Comparison of ENCODE assay signal across 11 cellular contexts in the genomic region with DNA sequence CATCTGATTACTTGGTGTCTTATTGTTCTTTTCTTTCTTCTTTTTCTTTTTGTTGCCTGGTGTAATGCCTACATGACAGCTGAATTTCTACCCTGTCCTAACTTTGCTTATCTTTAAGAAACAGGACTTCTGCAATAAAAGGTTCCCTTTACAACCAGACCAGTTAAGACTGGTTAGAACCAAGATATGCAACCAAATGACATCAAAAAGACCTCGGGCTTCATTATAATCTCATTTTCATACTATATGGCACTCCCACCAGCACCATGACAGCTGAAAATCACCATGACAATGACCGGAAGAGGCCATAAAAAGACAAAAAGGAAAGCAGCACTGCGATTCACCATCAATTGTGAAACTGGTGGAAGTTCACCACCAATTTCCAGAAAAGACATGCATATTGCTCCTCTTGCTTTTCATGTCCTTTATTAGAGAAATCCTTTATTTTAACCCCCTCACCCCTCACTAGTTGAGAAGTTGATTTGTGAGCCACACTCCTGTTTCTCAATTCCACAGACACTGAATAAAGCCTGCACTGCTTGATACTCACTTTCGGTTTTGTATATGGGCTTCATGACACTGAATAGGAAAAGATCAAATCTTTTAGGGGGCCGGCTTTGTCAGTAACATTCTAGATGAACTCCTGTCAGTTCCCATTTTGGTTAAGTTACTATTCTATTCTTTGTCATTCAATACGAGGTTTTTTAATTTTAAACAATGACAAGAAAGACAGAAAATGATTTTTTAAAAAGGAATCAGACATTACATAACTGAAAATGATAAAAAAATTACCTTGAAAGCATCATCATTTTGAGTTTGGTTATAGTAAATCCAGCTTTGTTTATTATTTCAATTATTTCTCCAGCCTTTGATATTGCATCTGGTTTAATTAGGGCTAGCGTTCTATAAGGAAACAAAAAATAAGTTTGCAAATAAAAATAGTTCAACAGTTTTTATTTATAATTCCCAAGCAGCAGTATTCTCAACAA. TPM values are rescaled to one million over a fixed set of nuclear protein-coding genes. Genes with fewer than 3 reads are reported as not detected.
DNase-seq lines count a peak whose midpoint lies in the region; ATAC-seq and TF ChIP-seq lines count a peak whose summit lies in the region.
"Had no signal": no experiment of that assay in that cellular context is flagged by ENCODE, and none has a peak within 500 bp of the region (broad histone marks: within the 10 kb centered on the region; RNA-seq: fewer than 3 reads in every experiment).

No MANE protein-coding gene starts in this region.

- H3K9me3 Mint-ChIP-seq in CD4-positive, CD25-positive, alpha-beta regulatory T cell = peaks cover 0 to 6% (median 0%) of the 10 kb centered on the region in 7 donors
- H3K9me3 Mint-ChIP-seq in dendritic cell treated with granulocyte-macrophage colony-stimulating factor and Interleukin-4, amounts not matched to agents 40 ng/mL and 50 ng/mL, for 4 days = no peaks in the 10 kb centered on the region
- H3K9me3 Mint-ChIP-seq in chondrocyte (ENCODE audit: low read depth) = peaks cover 5% of the 10 kb centered on the region
- no peaks in the 10 kb centered on the region for H3K9me3 Mint-ChIP-seq in Caco-2 (ENCODE audit: unreplicated experiment)

- no peaks in the 10 kb centered on the region for H3K9me3 ChIP-seq in CD4-positive, CD25-positive, alpha-beta regulatory T cell (ENCODE audit: control insufficient read depth in 2 of 2, low read length in 2 of 2)
- no peaks in the 10 kb centered on the region for H3K9me3 ChIP-seq in Caco-2
- H3K9me3 ChIP-seq: body of pancreas, tibial artery had no signal

- no TSS peak for BruUV-seq in Caco-2 (replicated peaks; lab: Mats Ljungman, UMichigan)

- peaks cover 3% of the 10 kb centered on the region for H3K36me3 ChIP-seq in CD4-positive, CD25-positive, alpha-beta regulatory T cell (ENCODE audit: control insufficient read depth, insufficient read depth, low read length)
- no peaks in the 10 kb centered on the region for H3K36me3 ChIP-seq in Caco-2 (ENCODE audit: control insufficient read depth, insufficient read depth, low read length)

- TF ChIP-seq CTCF in chondrocyte (IDR thresholded peaks at IDR 0.05) = no peak
- TF ChIP-seq CTCF in Caco-2 (IDR thresholded peaks at IDR 0.05; ENCODE audit: insufficient read depth in 1 of 2, low read depth in 1 of 2, low read length in 1 of 2, severe bottlenecking in 1 of 2, unreplicated experiment in 1 of 2) = no peak

- H3K36me3 Mint-ChIP-seq in CD4-positive, CD25-positive, alpha-beta regulatory T cell = peaks cover 38% of the 10 kb centered on the region
- H3K36me3 Mint-ChIP-seq in dendritic cell treated with granulocyte-macrophage colony-stimulating factor and Interleukin-4, amounts not matched to agents 40 ng/mL and 50 ng/mL, for 4 days (ENCODE audit: low read depth) = no peaks in the 10 kb centered on the region
- H3K36me3 Mint-ChIP-seq in chondrocyte (ENCODE audit: low read depth) (no peaks in the 10 kb centered on the region), Caco-2 (ENCODE audit: insufficient read depth, unreplicated experiment) (no peaks in the 10 kb centered on the region)

- peak overlapping the region; percentile 53 for H3K4me3 ChIP-seq in CD4-positive, CD25-positive, alpha-beta regulatory T cell (ENCODE audit: low read depth, low read length)
- no peak overlapping the region for H3K4me3 ChIP-seq in Caco-2 (ENCODE audit: low read depth, low read length)
- H3K4me3 ChIP-seq: body of pancreas, tibial artery had no signal

- intact Hi-C loops in dendritic cell treated with granulocyte-macrophage colony-stimulating factor and Interleukin-4, amounts not matched to agents 40 ng/mL and 50 ng/mL, for 4 days (cut with micrococcal nuclease) = no loop called here
- intact Hi-C loops in Caco-2 (cut with micrococcal nuclease; ENCODE audit: unreplicated experiment) = no loop called here

- H3K4me3 Mint-ChIP-seq in CD4-positive, CD25-positive, alpha-beta regulatory T cell = peak overlapping the region in 3 of 4 donors; percentile 41 to 55 (median 44)
- H3K4me3 Mint-ChIP-seq in dendritic cell treated with granulocyte-macrophage colony-stimulating factor and Interleukin-4, amounts not matched to agents 40 ng/mL and 50 ng/mL, for 4 days = peak overlapping the region; percentile 55
- H3K4me3 Mint-ChIP-seq in chondrocyte (ENCODE audit: unreplicated experiment) (no peak overlapping the region), Caco-2 (ENCODE audit: unreplicated experiment) (no peak overlapping the region)

- POLR2A ChIA-PET in Caco-2 (lab: Charles Lee) = no interaction called here

- no peak for ATAC-seq in CD4-positive, CD25-positive, alpha-beta regulatory T cell (ENCODE audit: low read depth in 2 of 2)
- peak; percentile 70 for ATAC-seq in GM19351 (IDR thresholded peaks at IDR 0.05; ENCODE audit: unreplicated experiment)
- peak; percentile 87 for ATAC-seq in HG03354 (IDR thresholded peaks at IDR 0.05; ENCODE audit: poor library complexity, severe bottlenecking, unreplicated experiment)
- ATAC-seq in HG03457 (IDR thresholded peaks at IDR 0.05; ENCODE audit: unreplicated experiment) = no peak
- ATAC-seq: body of pancreas had no signal

- H3K27me3 ChIP-seq in CD4-positive, CD25-positive, alpha-beta regulatory T cell (ENCODE audit: control insufficient read depth, insufficient read depth, low read length) = no peaks in the 10 kb centered on the region
- no peaks in the 10 kb centered on the region for H3K27me3 ChIP-seq in Caco-2 (replicated peaks; ENCODE audit: control insufficient read depth, insufficient read depth, low read length)
- H3K27me3 ChIP-seq: body of pancreas, tibial artery had no signal

- H3K4me1 ChIP-seq in CD4-positive, CD25-positive, alpha-beta regulatory T cell (ENCODE audit: control insufficient read depth, insufficient read depth, low read length, poor library complexity, severe bottlenecking) = peaks cover 6% of the 10 kb centered on the region
- peaks cover 13% of the 10 kb centered on the region for H3K4me1 ChIP-seq in Caco-2
- H3K4me1 ChIP-seq: body of pancreas, tibial artery had no signal

- no peaks in the 10 kb centered on the region for H3K27me3 Mint-ChIP-seq in CD4-positive, CD25-positive, alpha-beta regulatory T cell
- no peaks in the 10 kb centered on the region for H3K27me3 Mint-ChIP-seq in dendritic cell treated with granulocyte-macrophage colony-stimulating factor and Interleukin-4, amounts not matched to agents 40 ng/mL and 50 ng/mL, for 4 days
- no peaks in the 10 kb centered on the region for H3K27me3 Mint-ChIP-seq in chondrocyte (ENCODE audit: low read depth)
- H3K27me3 Mint-ChIP-seq in Caco-2 (ENCODE audit: insufficient read depth, unreplicated experiment) = no peaks in the 10 kb centered on the region

- peaks cover 8 to 22% (median 18%) of the 10 kb centered on the region in 4 donors for H3K4me1 Mint-ChIP-seq in CD4-positive, CD25-positive, alpha-beta regulatory T cell
- H3K4me1 Mint-ChIP-seq in dendritic cell treated with granulocyte-macrophage colony-stimulating factor and Interleukin-4, amounts not matched to agents 40 ng/mL and 50 ng/mL, for 4 days (ENCODE audit: low read depth) = peaks cover 14% of the 10 kb centered on the region
- H3K4me1 Mint-ChIP-seq in chondrocyte (ENCODE audit: low read depth) = peaks cover 26% of the 10 kb centered on the region
- peaks cover 9% of the 10 kb centered on the region for H3K4me1 Mint-ChIP-seq in Caco-2 (ENCODE audit: low read depth, unreplicated experiment)

- CTCF ChIA-PET in Caco-2 (lab: Charles Lee) = no interaction called here

- peak overlapping the region in 2 of 3 donors; percentile 18 to 51 for H3K27ac Mint-ChIP-seq in CD4-positive, CD25-positive, alpha-beta regulatory T cell
- no peak overlapping the region for H3K27ac Mint-ChIP-seq in dendritic cell treated with granulocyte-macrophage colony-stimulating factor and Interleukin-4, amounts not matched to agents 40 ng/mL and 50 ng/mL, for 4 days
- H3K27ac Mint-ChIP-seq in chondrocyte (ENCODE audit: unreplicated experiment) = no peak overlapping the region
- no peak overlapping the region for H3K27ac Mint-ChIP-seq in Caco-2 (ENCODE audit: unreplicated experiment)

- DNase-seq in CD4-positive, CD25-positive, alpha-beta regulatory T cell = peak in 1 of 3 donors; percentile 37
- no peak for DNase-seq in GM19240 (ENCODE audit: insufficient read length, low spot score)
- DNase-seq in chondrocyte (ENCODE audit: low spot score) = no peak
- no peak for DNase-seq in Caco-2
- DNase-seq: body of pancreas, NCI-H510A treated with DMSO at 0.1 percent for 48 hours, tibial artery had no signal

- no peak overlapping the region for H3K27ac ChIP-seq in CD4-positive, CD25-positive, alpha-beta regulatory T cell (ENCODE audit: insufficient read depth, low read length, poor library complexity, severe bottlenecking)
- H3K27ac ChIP-seq: body of pancreas, tibial artery had no signal

RNA-seq across cellular contexts. Expression of gene NME7, which starts 58.1 kb away (rescaled TPM):
- 8.3 TPM for total RNA-seq in CD4-positive, CD25-positive, alpha-beta regulatory T cell
- polyA plus RNA-seq in CD4-positive, CD25-positive, alpha-beta regulatory T cell = 10 to 100 TPM; 13.0 to 40.2 (median 19.9) TPM
- total RNA-seq in chondrocyte (13.9 to 23.5 TPM (median 14.7 TPM) in 3 replicates), Caco-2 (2022) (9.0 and 12.7 TPM in 2 replicates)

RNA-seq across cellular contexts. Expression of gene BLZF1, which starts 58.5 kb away (rescaled TPM):
- 22.9 TPM for total RNA-seq in CD4-positive, CD25-positive, alpha-beta regulatory T cell
- polyA plus RNA-seq in CD4-positive, CD25-positive, alpha-beta regulatory T cell = 10 to 100 TPM; 15.1 to 24.4 (median 16.5) TPM
- total RNA-seq in chondrocyte (26.4 to 35.8 TPM (median 30.0 TPM) in 3 replicates), Caco-2 (2022) (20.5 and 23.5 TPM in 2 replicates)

Comparison
In these comparisons a context has a peak if more than half of its experiments do, and no peak if none do; other contexts are left out.
1. ATAC-seq: peak in GM19351 (single experiment) and HG03354 (single experiment); none in CD4-positive, CD25-positive, alpha-beta regulatory T cell (0 of 2) and HG03457 (single experiment).
2. H3K27ac Mint-ChIP-seq: peak in CD4-positive, CD25-positive, alpha-beta regulatory T cell (2 of 3); none in dendritic cell treated with granulocyte-macrophage colony-stimulating factor and Interleukin-4, amounts not matched to agents 40 ng/mL and 50 ng/mL, for 4 days (single experiment), chondrocyte (single experiment) and Caco-2 (single experiment).
3. H3K4me3 Mint-ChIP-seq: peak in CD4-positive, CD25-positive, alpha-beta regulatory T cell (3 of 4) and dendritic cell treated with granulocyte-macrophage colony-stimulating factor and Interleukin-4, amounts not matched to agents 40 ng/mL and 50 ng/mL, for 4 days (single experiment); none in chondrocyte (single experiment) and Caco-2 (single experiment).